13 cellular contexts compared by ENCODE assay signal in the genomic region with DNA sequence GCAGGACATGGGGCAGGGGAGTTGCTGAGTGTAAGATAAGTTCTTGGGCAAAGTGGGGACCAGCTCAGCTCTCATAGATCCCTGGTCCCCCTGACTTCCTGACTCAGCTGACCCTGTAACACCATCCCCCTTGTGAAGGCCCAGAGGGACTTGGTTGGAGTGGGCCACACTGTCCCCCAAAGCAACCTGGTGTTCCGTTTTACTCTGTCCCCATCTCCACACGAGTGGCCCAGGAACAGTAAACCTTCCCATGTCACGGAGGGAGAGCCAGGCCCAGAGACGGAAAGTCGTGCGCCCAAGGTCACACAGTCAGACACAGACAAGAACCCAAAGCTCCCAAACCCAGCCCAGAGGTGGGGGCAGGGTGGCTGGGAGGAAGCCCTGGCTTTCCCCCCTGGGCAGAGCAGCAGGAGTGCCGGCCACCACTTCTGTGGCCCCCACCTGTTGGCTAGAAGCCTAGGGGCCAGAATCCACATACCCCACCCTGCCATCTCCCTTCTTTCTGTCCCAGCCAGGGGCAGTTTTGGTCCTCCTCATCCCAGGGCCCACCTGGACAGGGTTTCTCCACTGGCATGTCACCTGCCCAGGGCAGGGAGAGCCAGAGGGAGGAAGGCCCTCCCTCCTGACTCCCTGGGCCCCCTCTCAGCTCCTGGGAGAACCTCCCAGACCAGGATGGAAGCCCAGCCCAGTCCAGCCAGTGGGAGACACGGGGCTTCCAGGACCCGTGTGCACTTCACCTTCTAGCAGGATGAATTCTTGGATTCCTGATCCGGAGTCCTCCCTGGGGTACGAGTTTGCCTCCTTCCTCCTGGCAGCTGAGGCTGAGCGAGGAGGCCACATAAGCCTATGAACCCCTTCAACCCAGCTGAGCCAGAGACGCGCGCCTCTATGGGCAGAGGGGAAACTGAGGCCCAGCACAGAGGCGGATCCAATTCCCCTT. TPM values are rescaled to one million over a fixed set of nuclear protein-coding genes. Genes with fewer than 3 reads are reported as not detected.
DNase-seq lines count a peak whose midpoint lies in the region; ATAC-seq, FAIRE-seq and TF ChIP-seq lines count a peak whose summit lies in the region.
"Had no signal": no experiment of that assay in that cellular context is flagged by ENCODE, and none has a peak within 500 bp of the region (broad histone marks: within the 10 kb centered on the region; RNA-seq: fewer than 3 reads in every experiment).

No MANE protein-coding gene starts in this region.

- H4K20me1 ChIP-seq in SK-N-SH (ENCODE audit: insufficient read depth) (no peaks in the 10 kb centered on the region), keratinocyte (ENCODE audit: control insufficient read depth, extremely low read depth, insufficient read depth, low read length) (no peaks in the 10 kb centered on the region)

- ATAC-seq in SK-N-SH treated with all-trans-retinoic acid at 6 μM for 48 hours, result no peak
- no peak for ATAC-seq in T-helper 17 cell
- ATAC-seq in HG03280 (IDR thresholded peaks at IDR 0.05; ENCODE audit: unreplicated experiment), result no peak

- H3K9ac ChIP-seq in SK-N-SH (no peak overlapping the region), keratinocyte (ENCODE audit: control insufficient read depth, extremely low read depth, insufficient read depth, low read length) (no peak overlapping the region)

- H3K4me2 ChIP-seq in SK-N-SH, result peak overlapping the region; percentile 91; the same call in 1 of the 2 replicates
- peak overlapping the region; percentile 27 for H3K4me2 ChIP-seq in keratinocyte (ENCODE audit: control insufficient read depth, extremely low read depth, insufficient read depth, low read depth, low read length)

- H3K27ac ChIP-seq in SK-N-SH (ENCODE audit: low read depth in 2 of 2, low read length in 1 of 2) (no peak overlapping the region), keratinocyte (ENCODE audit: control insufficient read depth, insufficient read depth, low read length) (no peak overlapping the region), small intestine (ENCODE audit: low read depth in 1 of 2, low read length in 1 of 2) (peak overlapping the region; percentile 54 to 74)
- H3K27ac ChIP-seq: 22Rv1, thoracic aorta had no signal

- H3K4me3 ChIP-seq in SK-N-SH (ENCODE audit: low read depth in 2 of 2, low read length in 1 of 2) (peak overlapping the region; percentile 40 to 41; a peak in 2 of 4 replicates), keratinocyte (ENCODE audit: control insufficient read depth in 2 of 3, extremely low read depth in 1 of 3, insufficient read depth in 2 of 3, low read depth in 1 of 3, low read length in 3 of 3) (no peak overlapping the region), small intestine (ENCODE audit: low read depth in 1 of 2, low read length in 2 of 2) (peak overlapping the region in 1 of 2 donors; percentile 60)

- peaks cover 0 to 2% of the 10 kb centered on the region in 2 experiments; a peak in 1 of 4 replicates for H3K4me1 ChIP-seq in SK-N-SH (ENCODE audit: control insufficient read depth in 1 of 2, insufficient read depth in 2 of 2, low read depth in 1 of 2, low read length in 1 of 2)
- H3K4me1 ChIP-seq in keratinocyte (ENCODE audit: control insufficient read depth, extremely low read depth, insufficient read depth, low read length), result peaks cover 5% of the 10 kb centered on the region
- H3K4me1 ChIP-seq in small intestine (ENCODE audit: control insufficient read depth in 2 of 2, insufficient read depth in 1 of 2, low read depth in 1 of 2, low read length in 1 of 2), result peaks cover 0 to 3% of the 10 kb centered on the region in 2 donors

- POLR2A ChIA-PET in SK-N-SH (lab: Yijun Ruan, JAX), result no interaction called here

- H3K4me3 Mint-ChIP-seq in T-helper 17 cell, result peak overlapping the region; percentile 25
- H3K4me3 Mint-ChIP-seq in endothelial cell (ENCODE audit: unreplicated experiment), result no peak overlapping the region

- H3K27me3 Mint-ChIP-seq in T-helper 17 cell (peaks cover 73% of the 10 kb centered on the region), endothelial cell (ENCODE audit: unreplicated experiment) (peaks cover 22% of the 10 kb centered on the region)

- no peaks in the 10 kb centered on the region for H3K79me2 ChIP-seq in SK-N-SH (ENCODE audit: insufficient read depth)
- no peaks in the 10 kb centered on the region for H3K79me2 ChIP-seq in keratinocyte (ENCODE audit: control insufficient read depth, insufficient read depth, low read length)

- H3K36me3 Mint-ChIP-seq in T-helper 17 cell (ENCODE audit: low read depth), result peaks cover 12% of the 10 kb centered on the region
- no peaks in the 10 kb centered on the region for H3K36me3 Mint-ChIP-seq in endothelial cell (ENCODE audit: low read depth, unreplicated experiment)

- TF ChIP-seq EP300 in SK-N-SH (IDR thresholded peaks at IDR 0.05; ENCODE audit: borderline replicate concordance in 1 of 2, low read depth in 1 of 2, low read length in 1 of 2), result no peak

- no peak for TF ChIP-seq RAD21 in SK-N-SH (IDR thresholded peaks at IDR 0.05; ENCODE audit: low read length)

- TF ChIP-seq CTCF in SK-N-SH (IDR thresholded peaks at IDR 0.05) (no peak), keratinocyte (optimal IDR thresholded peaks at IDR 0.05 in 1 of 3, IDR thresholded peaks at IDR 0.05 in 1 of 3, conservative IDR thresholded peaks at IDR 0.05 in 1 of 3; ENCODE audit: extremely low read depth in 1 of 3, insufficient read depth in 2 of 3, low read length in 3 of 3) (no peak), endothelial cell (IDR thresholded peaks at IDR 0.05; ENCODE audit: unreplicated experiment) (no peak)

- peaks cover 89% of the 10 kb centered on the region for H3K27me3 ChIP-seq in SK-N-SH (ENCODE audit: insufficient read depth)
- H3K27me3 ChIP-seq in keratinocyte (ENCODE audit: control insufficient read depth, extremely low read depth, insufficient read depth, low read length), result peaks cover 41% of the 10 kb centered on the region
- H3K27me3 ChIP-seq in small intestine (ENCODE audit: control insufficient read depth in 2 of 2, insufficient read depth in 2 of 2, low read length in 2 of 2), result peaks cover 0 to 10% of the 10 kb centered on the region in 2 donors

- DNase-seq in SK-N-SH (no peak), T-helper 17 cell (no peak), keratinocyte (ENCODE audit: low read depth, low spot score) (no peak), small intestine (no peak), endothelial cell (ENCODE audit: low spot score) (no peak)
- no peak for DNase-seq in activated naive CD4-positive, alpha-beta T cell treated with anti-CD3 and anti-CD28 coated beads, Interleukin-2, amount 50 U/mL, for 16 hours
- DNase-seq: DMS 273 treated with DMSO at 0.1 percent for 48 hours had no signal

- H3K4me1 Mint-ChIP-seq in T-helper 17 cell, result peaks cover 15% of the 10 kb centered on the region
- H3K4me1 Mint-ChIP-seq in endothelial cell (ENCODE audit: unreplicated experiment), result peaks cover 25% of the 10 kb centered on the region

- H3K9me3 ChIP-seq in SK-N-SH (no peaks in the 10 kb centered on the region), T-helper 17 cell (ENCODE audit: control insufficient read depth, low read length, poor library complexity, severe bottlenecking) (no peaks in the 10 kb centered on the region), keratinocyte (ENCODE audit: control insufficient read depth, low read depth, low read length) (no peaks in the 10 kb centered on the region), small intestine (ENCODE audit: control insufficient read depth, low read depth) (no peaks in the 10 kb centered on the region)
- H3K9me3 ChIP-seq: thoracic aorta had no signal

- CTCF ChIA-PET in SK-N-SH (lab: Yijun Ruan, JAX), result interaction anchor here (0.8 to 6.4 kb wide), 6 partner anchors 17 to 219 kb away, joined by 4 to 55 read pairs (median 8); a partner anchor contains a TSS

- H3K36me3 ChIP-seq in SK-N-SH (replicated peaks in 1 of 2; ENCODE audit: control insufficient read depth in 1 of 2, insufficient read depth in 2 of 2, low read length in 1 of 2), result no peaks in the 10 kb centered on the region
- H3K36me3 ChIP-seq in keratinocyte (ENCODE audit: control insufficient read depth in 2 of 2, extremely low read depth in 1 of 2, insufficient read depth in 2 of 2, low read length in 2 of 2), result no peaks in the 10 kb centered on the region
- H3K36me3 ChIP-seq in small intestine (ENCODE audit: control insufficient read depth in 2 of 2, insufficient read depth in 2 of 2, low read length in 2 of 2), result no peaks in the 10 kb centered on the region
- H3K36me3 ChIP-seq: thoracic aorta had no signal

- H2AFZ ChIP-seq in SK-N-SH (ENCODE audit: low read depth) (no peak overlapping the region), keratinocyte (ENCODE audit: control insufficient read depth, low read length) (no peak overlapping the region)

- dilution Hi-C loops in keratinocyte (cut with MboI; ENCODE audit: extremely low pct_ligation_motif_present, low sequenced_read_pairs), result no loop called here

- H3K9me1 ChIP-seq in keratinocyte (ENCODE audit: control insufficient read depth, extremely low read depth, insufficient read depth, low read length), result no peaks in the 10 kb centered on the region

- H3F3A ChIP-seq in SK-N-SH (replicated peaks; ENCODE audit: insufficient read depth), result peaks cover 4% of the 10 kb centered on the region

- no peak for FAIRE-seq in keratinocyte (lab: Jason Lieb, UNC)
- no peak for FAIRE-seq in small intestine (lab: Jason Lieb, UNC)

- H3K27ac Mint-ChIP-seq in T-helper 17 cell (no peak overlapping the region), endothelial cell (ENCODE audit: unreplicated experiment) (no peak overlapping the region)

- WGBS in SK-N-SH (ENCODE audit: low lambda C conversion rate), result 53% methylated on average over 10 of the region's 16 CpGs
- WGBS in small intestine, 3 donors, result 15 to 39% (median 37%) methylated on average over 12 to 16 of the region's 16 CpGs

- H3K9me3 Mint-ChIP-seq in endothelial cell (ENCODE audit: unreplicated experiment), result no peaks in the 10 kb centered on the region
- H3K9me3 Mint-ChIP-seq: central memory CD8-positive, alpha-beta T cell had no signal

- no peaks in the 10 kb centered on the region for H3K9me2 ChIP-seq in SK-N-SH

RNA-seq across cellular contexts. Expression of a gene that starts 20.6 kb away (rescaled TPM):
- polyA plus RNA-seq in SK-N-SH (2012; rRNA removed), result 5.7 and 7.4 TPM in 2 replicates
- 3.7 and 5.9 TPM in 2 replicates for polyA plus RNA-seq in SK-N-SH (2012; cell fraction: cytosol; rRNA removed)
- 5.7 and 10.9 TPM in 2 replicates for polyA plus RNA-seq in SK-N-SH (2012; cell fraction: nucleus; rRNA removed)
- total RNA-seq in T-helper 17 cell, result under 1 TPM in 1 of 2 donors, not detected in 1; 0.76 TPM
- polyA plus RNA-seq in keratinocyte, result 0.65 to 1.5 TPM (median 0.81 TPM) in 3 replicates
- not detected for polyA plus RNA-seq in keratinocyte (2011; ENCODE audit: low read depth)
- 0.66 and 1.9 TPM in 2 replicates for polyA plus RNA-seq in keratinocyte (2011; cell fraction: cytosol; rRNA removed)
- polyA plus RNA-seq in keratinocyte (2011; cell fraction: nucleus; rRNA removed), result 0.43 and 0.65 TPM in 2 replicates
- polyA plus RNA-seq in keratinocyte (2012; ENCODE audit: low replicate concordance), result 0.30 and 1.2 TPM in 2 replicates
- polyA minus RNA-seq in keratinocyte, result 0.35 to 1.0 TPM (median 0.73 TPM) in 3 replicates
- 4.6 TPM for polyA minus RNA-seq in keratinocyte (2011; cell fraction: cytosol; rRNA and poly(A)+ RNA removed)
- polyA minus RNA-seq in keratinocyte (2011; cell fraction: nucleus; rRNA and poly(A)+ RNA removed), result 0.62 TPM in 1 of 2 replicates, not detected in the other
- polyA plus RNA-seq in small intestine, result 1 to 10 TPM; 2.6 to 3.8 (median 2.7) TPM
- 9.8 TPM for total RNA-seq in endothelial cell (ENCODE audit: unreplicated experiment)

RNA-seq across cellular contexts. Expression of a gene that starts 22.7 kb away (rescaled TPM):
- polyA plus RNA-seq in SK-N-SH (2012; rRNA removed) (0.21 and 0.32 TPM in 2 replicates), keratinocyte (0.05 to 0.14 TPM (median 0.05 TPM) in 3 replicates), small intestine (100 to 1,000 TPM in 2 of 3 donors, 10 to 100 TPM in 1; 95.8 to 208 (median 138) TPM)
- polyA plus RNA-seq in SK-N-SH (2012; cell fraction: cytosol; rRNA removed), result 0.03 and 0.05 TPM in 2 replicates
- 1.3 and 1.8 TPM in 2 replicates for polyA plus RNA-seq in SK-N-SH (2012; cell fraction: nucleus; rRNA removed)
- total RNA-seq in T-helper 17 cell (not detected), endothelial cell (ENCODE audit: unreplicated experiment) (8.7 TPM)
- not detected for polyA plus RNA-seq in keratinocyte (2011; ENCODE audit: low read depth)
- polyA plus RNA-seq in keratinocyte (2011; cell fraction: cytosol; rRNA removed), result 0.02 and 0.04 TPM in 2 replicates
- polyA plus RNA-seq in keratinocyte (2011; cell fraction: nucleus; rRNA removed), result 0.35 and 0.74 TPM in 2 replicates
- polyA plus RNA-seq in keratinocyte (2012; ENCODE audit: low replicate concordance), result 0.10 and 0.23 TPM in 2 replicates
- 0.10 to 0.23 TPM in 2 of 3 replicates, not detected in the other for polyA minus RNA-seq in keratinocyte
- polyA minus RNA-seq in keratinocyte (2011; cell fraction: cytosol; rRNA and poly(A)+ RNA removed), result 0.77 TPM
- 0.47 TPM in 1 of 2 replicates, not detected in the other for polyA minus RNA-seq in keratinocyte (2011; cell fraction: nucleus; rRNA and poly(A)+ RNA removed)
- total RNA-seq: OCI-LY7 had no signal

RNA-seq across cellular contexts. Expression of a gene that starts 36.2 kb away (rescaled TPM):
- polyA plus RNA-seq in SK-N-SH (2012; rRNA removed) (10.6 and 11.0 TPM in 2 replicates), keratinocyte (4.9 to 5.7 TPM (median 5.0 TPM) in 3 replicates), small intestine (10 to 100 TPM in 1 of 3 donors, 1 to 10 TPM in 2; 6.0 to 10.4 (median 6.8) TPM)
- 8.0 and 10.5 TPM in 2 replicates for polyA plus RNA-seq in SK-N-SH (2012; cell fraction: cytosol; rRNA removed)
- polyA plus RNA-seq in SK-N-SH (2012; cell fraction: nucleus; rRNA removed), result 7.5 and 8.0 TPM in 2 replicates
- total RNA-seq in T-helper 17 cell (10 to 100 TPM; 10.6 to 11.5 TPM), endothelial cell (ENCODE audit: unreplicated experiment) (10.3 TPM)
- 1.4 TPM for polyA plus RNA-seq in keratinocyte (2011; ENCODE audit: low read depth)
- polyA plus RNA-seq in keratinocyte (2011; cell fraction: cytosol; rRNA removed), result 4.3 and 6.8 TPM in 2 replicates
- 4.4 and 5.8 TPM in 2 replicates for polyA plus RNA-seq in keratinocyte (2011; cell fraction: nucleus; rRNA removed)
- polyA plus RNA-seq in keratinocyte (2012; ENCODE audit: low replicate concordance), result 3.1 and 6.8 TPM in 2 replicates
- polyA minus RNA-seq in keratinocyte, result 2.6 to 5.7 TPM (median 3.3 TPM) in 3 replicates
- polyA minus RNA-seq in keratinocyte (2011; cell fraction: cytosol; rRNA and poly(A)+ RNA removed), result 5.9 TPM
- polyA minus RNA-seq in keratinocyte (2011; cell fraction: nucleus; rRNA and poly(A)+ RNA removed), result 2.0 and 2.7 TPM in 2 replicates

RNA-seq across cellular contexts. Expression of a gene that starts 36.3 kb away (rescaled TPM):
- 174 and 206 TPM in 2 replicates for polyA plus RNA-seq in SK-N-SH (2012; rRNA removed)
- 167 and 190 TPM in 2 replicates for polyA plus RNA-seq in SK-N-SH (2012; cell fraction: cytosol; rRNA removed)
- polyA plus RNA-seq in SK-N-SH (2012; cell fraction: nucleus; rRNA removed), result 151 and 156 TPM in 2 replicates
- total RNA-seq in T-helper 17 cell, result 10 to 100 TPM; 96.0 to 98.0 TPM
- 47.1 to 87.5 TPM (median 72.0 TPM) in 3 replicates for polyA plus RNA-seq in keratinocyte
- 41.9 TPM for polyA plus RNA-seq in keratinocyte (2011; ENCODE audit: low read depth)
- 39.9 and 52.0 TPM in 2 replicates for polyA plus RNA-seq in keratinocyte (2011; cell fraction: cytosol; rRNA removed)
- polyA plus RNA-seq in keratinocyte (2011; cell fraction: nucleus; rRNA removed), result 71.4 and 78.1 TPM in 2 replicates
- 64.5 and 73.8 TPM in 2 replicates for polyA plus RNA-seq in keratinocyte (2012; ENCODE audit: low replicate concordance)
- 39.4 to 42.6 TPM (median 41.9 TPM) in 3 replicates for polyA minus RNA-seq in keratinocyte
- 35.3 TPM for polyA minus RNA-seq in keratinocyte (2011; cell fraction: cytosol; rRNA and poly(A)+ RNA removed)
- 12.9 and 16.9 TPM in 2 replicates for polyA minus RNA-seq in keratinocyte (2011; cell fraction: nucleus; rRNA and poly(A)+ RNA removed)
- 10 to 100 TPM; 37.8 to 90.0 (median 50.5) TPM for polyA plus RNA-seq in small intestine
- total RNA-seq in endothelial cell (ENCODE audit: unreplicated experiment), result 50.6 TPM

Comparison
In these comparisons a context has a peak if more than half of its experiments do, and no peak if none do; other contexts are left out.
1. H3K27ac ChIP-seq: peak in small intestine (2 of 2); none in SK-N-SH (0 of 2) and keratinocyte (single experiment).
2. H3K4me3 ChIP-seq: peak in SK-N-SH (2 of 2); none in keratinocyte (0 of 3).
3. RNA of a gene that starts 22.7 kb away (polyA plus RNA-seq): 95.8 to 208 TPM in small intestine; 0.03 to 1.8 TPM in SK-N-SH and 0.02 to 0.74 TPM in keratinocyte; every median in the first group is over 10 times any median in the second.